In the genomic region with DNA sequence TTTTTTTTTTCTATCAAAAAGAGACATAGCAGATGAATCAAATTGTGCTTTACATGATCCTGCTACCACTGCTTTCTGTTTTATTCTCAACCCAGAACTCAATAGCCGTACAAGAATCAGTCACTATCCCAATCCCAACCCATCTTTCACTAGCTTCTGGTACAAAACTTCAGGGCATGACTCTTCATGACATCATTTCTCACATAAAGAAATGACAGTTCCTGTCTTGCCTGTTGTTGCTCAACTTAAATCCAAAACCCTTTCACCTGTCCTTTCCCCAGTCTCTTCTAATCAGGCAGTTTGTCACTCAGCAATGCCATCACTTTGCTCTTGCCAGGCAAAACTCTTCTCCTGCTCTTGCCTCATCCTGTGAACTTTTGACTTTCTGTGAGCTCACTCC, we compare ENCODE assay signal across 29 cellular contexts.
"Had no signal": no experiment of that assay in that cellular context is flagged by ENCODE, and none has a peak within 500 bp of the region (broad histone marks: within the 10 kb centered on the region; RNA-seq: fewer than 3 reads in every experiment).

No MANE protein-coding gene starts in this region.

- ATAC-seq: activated CD4-positive, alpha-beta T cell treated with anti-CD3 and anti-CD28 coated beads for 36 hours; activated CD8-positive, alpha-beta memory T cell treated with anti-CD3 and anti-CD28 coated beads, Interleukin-2, amount 10 ng/mL, durations not matched to agents 7 days and 5 days; activated CD8-positive, alpha-beta T cell treated with anti-CD3 and anti-CD28 coated beads, Interleukin-2, amount 10 ng/mL, durations not matched to agents 7 days and 5 days; activated naive CD4-positive, alpha-beta T cell treated with anti-CD3 and anti-CD28 coated beads, Interleukin-2, amount 50 U/mL, for 72 hours; activated T-cell treated with anti-CD3 and anti-CD28 coated beads, Interleukin-2, amount 50 U/mL, for 72 hours; gastroesophageal sphincter; heart right ventricle had no signal

- H3K4me1 ChIP-seq: ascending aorta, esophagus muscularis mucosa, gastroesophageal sphincter, heart right ventricle had no signal

- H3K27me3 ChIP-seq: ascending aorta, esophagus muscularis mucosa, gastroesophageal sphincter, heart right ventricle, hepatocyte had no signal

- DNase-seq: activated CD4-positive, alpha-beta memory T cell treated with anti-CD3 and anti-CD28 coated beads for 36 hours; activated CD4-positive, alpha-beta T cell treated with anti-CD3 and anti-CD28 coated beads for 36 hours; activated CD4-positive, alpha-beta T cell treated with anti-CD3 and anti-CD28 coated beads, Interleukin-2, amount 10 ng/mL, durations not matched to agents 24 days and 14 days; activated CD4-positive, CD25-positive, alpha-beta regulatory T cell; activated CD4-positive, CD25-positive, alpha-beta regulatory T cell treated with anti-CD3 and anti-CD28 coated beads, Interleukin-2, amount 50 U/mL, for 72 hours; activated CD8-positive, alpha-beta memory T cell treated with anti-CD3 and anti-CD28 coated beads, Interleukin-2, amount 10 ng/mL, durations not matched to agents 7 days and 5 days; activated CD8-positive, alpha-beta memory T cell treated with anti-CD3 and anti-CD28 coated beads, Interleukin-2, amount 50 U/mL, for 4 hours; activated CD8-positive, alpha-beta T cell treated with anti-CD3 and anti-CD28 coated beads, Interleukin-2, amount 10 ng/mL, durations not matched to agents 7 days and 5 days; activated gamma-delta T cell; activated naive CD4-positive, alpha-beta T cell; activated naive CD4-positive, alpha-beta T cell treated with anti-CD3 and anti-CD28 coated beads, Interleukin-2, amount 10 ng/mL, durations not matched to agents 7 days and 5 days; activated naive CD8-positive, alpha-beta T cell treated with anti-CD3 and anti-CD28 coated beads, Interleukin-2, amount 10 ng/mL, durations not matched to agents 7 days and 5 days; activated T-cell treated with anti-CD3 and anti-CD28 coated beads, Interleukin-2, amount 50 U/mL, for 24 hours; activated T-cell treated with anti-CD3 and anti-CD28 coated beads, Interleukin-2, amount 50 U/mL, for 72 hours; caudate nucleus; cortex of kidney; effector CD8-positive, alpha-beta T cell; erythroblast; foreskin melanocyte; heart right ventricle; T-helper 2 cell had no signal

- H3K4me2 ChIP-seq: hepatocyte had no signal

- H3K79me2 ChIP-seq: hepatocyte had no signal

- H3K27ac ChIP-seq: ascending aorta, esophagus muscularis mucosa, gastroesophageal sphincter, heart right ventricle, hepatocyte had no signal

- FAIRE-seq: colon, endometrium, endothelial cell of umbilical vein had no signal

- H2AFZ ChIP-seq: hepatocyte had no signal

- H3K4me3 ChIP-seq: ascending aorta, esophagus muscularis mucosa, gastroesophageal sphincter, heart right ventricle, hepatocyte had no signal

- H3K9me3 ChIP-seq: ascending aorta, esophagus muscularis mucosa, gastroesophageal sphincter had no signal

- H3K36me3 ChIP-seq: ascending aorta, esophagus muscularis mucosa, gastroesophageal sphincter, heart right ventricle had no signal
